In the genomic region with DNA sequence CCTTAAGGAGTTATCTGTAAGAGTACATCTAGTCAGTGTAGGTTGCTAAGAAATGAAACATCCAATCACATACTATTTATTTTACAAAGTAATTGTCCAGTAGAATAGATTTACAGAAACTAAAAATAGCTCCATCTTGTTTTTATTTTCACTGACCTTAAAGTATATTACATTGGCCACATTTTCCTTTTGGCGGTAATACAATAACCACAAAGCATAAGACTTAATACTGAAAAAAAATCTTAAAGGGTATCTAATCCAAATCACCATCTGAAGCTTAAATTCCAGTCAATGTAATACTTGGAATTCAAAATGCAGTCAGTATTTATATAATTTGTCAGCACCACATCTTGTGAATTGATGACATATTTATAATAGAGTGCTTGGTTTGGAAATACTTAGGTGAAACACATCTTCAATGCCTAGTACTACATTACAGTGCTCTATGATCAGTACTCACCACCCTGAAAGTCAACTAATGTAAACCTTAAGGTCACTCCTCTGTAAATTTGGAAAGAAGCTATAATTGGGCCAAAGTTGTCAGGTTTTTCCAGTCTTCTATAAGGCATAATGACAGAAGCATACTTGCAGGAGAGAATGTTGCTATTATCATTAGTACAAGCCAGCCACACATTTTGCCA, we compare ENCODE assay signal across 17 cellular contexts. TPM values are rescaled to one million over a fixed set of nuclear protein-coding genes. Genes with fewer than 3 reads are reported as not detected.
DNase-seq lines count a peak whose midpoint lies in the region; ATAC-seq and TF ChIP-seq lines count a peak whose summit lies in the region.
"Had no signal": no experiment of that assay in that cellular context is flagged by ENCODE, and none has a peak within 500 bp of the region (broad histone marks: within the 10 kb centered on the region; RNA-seq: fewer than 3 reads in every experiment).

No MANE protein-coding gene starts in this region.

- H3K4me1 ChIP-seq in gastrocnemius medialis = peaks cover 46 to 52% of the 10 kb centered on the region in 2 donors

- TF ChIP-seq POLR2A in gastrocnemius medialis (IDR thresholded peaks at IDR 0.05) = no peak

- in situ Hi-C loops in gastrocnemius medialis (cut with MboI; ENCODE audit: low sequenced_read_pairs in 4 of 4) = no loop called here

- intact Hi-C loops in gastrocnemius medialis (cut with DNase I; ENCODE audit: low total_unique reads) = no loop called here

- DNase-seq in GM03348 (ENCODE audit: low spot score) (peak; percentile 21), RPMI7951 (ENCODE audit: low read depth) (peak; percentile 20), fibroblast of the conjunctiva (ENCODE audit: low read depth) (peak; percentile 66), gastrocnemius medialis (no peak), HuH-7 (ENCODE audit: low spot score) (no peak)
- DNase-seq in activated CD4-positive, CD25-positive, alpha-beta regulatory T cell (lab: John Stamatoyannopoulos, UW) = no peak
- DNase-seq: activated CD4-positive, alpha-beta T cell treated with anti-CD3 and anti-CD28 coated beads, Interleukin-2, amount 50 U/mL, for 1 hour; activated T-cell treated with anti-CD3 and anti-CD28 coated beads, Interleukin-2, amount 50 U/mL, for 1 hour; CD4-positive, alpha-beta memory T cell; cortex of kidney; NCI-H1092 treated with DMSO at 0.1 percent for 48 hours; NCI-H2171 treated with DMSO at 0.1 percent for 48 hours; SHP77 had no signal

- no peak overlapping the region for H3K4me3 ChIP-seq in gastrocnemius medialis
- H3K4me3 ChIP-seq: lung had no signal

- H3K27ac ChIP-seq in gastrocnemius medialis = peak overlapping the region; percentile 37 to 62 (median 42)

- ATAC-seq in gastrocnemius medialis = no peak
- no peak for ATAC-seq in GM18873 (IDR thresholded peaks at IDR 0.05; ENCODE audit: low FRiP score, unreplicated experiment)
- ATAC-seq: HCT116; stimulated activated memory B cell treated with anti-CD40 and anti-IgM and Interleukin-4, amounts not matched to agents 10 μg/mL and 1 μg/mL and 100 μg/mL, for 72 hours had no signal

- no peaks in the 10 kb centered on the region for H3K27me3 ChIP-seq in gastrocnemius medialis

- H3K36me3 ChIP-seq in gastrocnemius medialis = no peaks in the 10 kb centered on the region

- H3K9me3 ChIP-seq in gastrocnemius medialis = no peaks in the 10 kb centered on the region

- no peak for TF ChIP-seq CTCF in gastrocnemius medialis (IDR thresholded peaks at IDR 0.05 in 4 of 5, conservative IDR thresholded peaks at IDR 0.05 in 1 of 5)

RNA-seq across cellular contexts. Expression of gene ANKMY2, which starts 8.9 kb away (rescaled TPM):
- total RNA-seq in RPMI7951 (2014; rRNA removed; shearing (Covaris generic)) = 34.0 and 43.1 TPM in 2 replicates
- total RNA-seq in gastrocnemius medialis = 10 to 100 TPM in 1 of 4 donors, 1 to 10 TPM in 3; 7.9 to 16.2 (median 8.6) TPM

RNA-seq across cellular contexts. Expression of gene BZW2, which starts 9.3 kb away (rescaled TPM):
- 194 and 220 TPM in 2 replicates for total RNA-seq in RPMI7951 (2014; rRNA removed; shearing (Covaris generic))
- total RNA-seq in gastrocnemius medialis = 100 to 1,000 TPM in 3 of 4 donors, 10 to 100 TPM in 1; 86.6 to 145 (median 123) TPM

Comparison
In these comparisons a context has a peak if more than half of its experiments do, and no peak if none do; other contexts are left out.
1. DNase-seq: peak in GM03348 (single experiment), RPMI7951 (single experiment) and fibroblast of the conjunctiva (single experiment); none in gastrocnemius medialis (0 of 2), HuH-7 (single experiment) and activated CD4-positive, CD25-positive, alpha-beta regulatory T cell (0 of 4).